Comparison of ENCODE assay signal across 18 cellular contexts in genomic region chr3:22608093-22608492, GRCh38.
"Had no signal": no experiment of that assay in that cellular context is flagged by ENCODE, and none has a peak within 500 bp of the region (broad histone marks: within the 10 kb centered on the region; RNA-seq: fewer than 3 reads in every experiment).

No MANE protein-coding gene starts in this region.

- DNase-seq: dermis blood vessel endothelial cell; dorsolateral prefrontal cortex; effector CD4-positive, alpha-beta T cell; effector memory CD4-positive, alpha-beta T cell; foreskin keratinocyte; glutamatergic neuron; head of caudate nucleus; heart right ventricle; hippocampal formation; left cardiac atrium; left lung; left ventricle myocardium superior; lower lobe of right lung; mesendoderm; midbrain; naive thymus-derived CD4-positive, alpha-beta T cell had no signal

- ATAC-seq: foreskin keratinocyte; heart right ventricle; left cardiac atrium; left lung; left ventricle myocardium superior; lower lobe of right lung; naive thymus-derived CD4-positive, alpha-beta T cell had no signal

- H3K27me3 ChIP-seq: dorsolateral prefrontal cortex, esophagus muscularis mucosa, foreskin keratinocyte, heart right ventricle, left lung had no signal

- H3K27ac ChIP-seq: coronary artery, dorsolateral prefrontal cortex, esophagus muscularis mucosa, foreskin keratinocyte, heart right ventricle, left lung, lower lobe of right lung had no signal

- H3K36me3 ChIP-seq: esophagus muscularis mucosa, heart right ventricle, left lung, lower lobe of right lung had no signal

- H3K4me3 ChIP-seq: coronary artery, dorsolateral prefrontal cortex, esophagus muscularis mucosa, heart right ventricle, left lung, lower lobe of right lung had no signal

- H3K9me3 ChIP-seq: esophagus muscularis mucosa, heart right ventricle, left lung, lower lobe of right lung had no signal

- H3K4me1 ChIP-seq: esophagus muscularis mucosa, foreskin keratinocyte, heart right ventricle, left lung, lower lobe of right lung had no signal
